10 cellular contexts compared by ENCODE assay signal in the genomic region with DNA sequence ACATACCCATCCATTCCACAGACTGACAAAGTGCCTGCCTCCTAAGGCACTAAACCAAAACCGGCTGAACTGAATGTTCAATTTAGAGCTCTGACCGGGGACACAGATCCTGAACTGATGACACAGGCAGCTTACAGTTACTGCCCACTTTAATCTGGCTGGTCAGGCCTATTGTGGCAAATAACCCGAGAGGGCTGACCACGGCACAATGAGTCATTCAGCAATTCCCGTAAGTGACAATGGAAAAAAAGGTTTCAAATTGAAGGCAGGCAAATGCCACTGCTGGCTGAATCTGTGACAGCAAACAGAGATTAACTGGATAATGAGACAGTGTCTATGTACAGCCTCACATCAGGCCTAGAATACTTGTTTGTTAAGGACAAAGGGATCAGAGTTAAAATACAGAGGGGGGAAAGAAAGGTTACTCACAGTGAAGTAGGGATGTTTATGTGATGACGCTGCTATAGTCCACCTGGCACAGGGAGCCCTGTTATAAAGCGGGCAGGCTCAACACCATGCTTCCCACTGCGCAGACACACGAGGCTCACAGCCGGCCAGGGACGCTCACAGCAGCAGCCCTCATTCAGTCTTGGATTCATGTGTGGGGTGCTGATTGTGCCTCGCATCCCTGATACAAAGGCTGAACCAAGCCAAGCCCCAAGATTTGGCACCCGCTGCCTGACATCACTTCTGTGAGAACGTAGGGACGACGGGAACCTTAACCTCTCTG. TPM values are rescaled to one million over a fixed set of nuclear protein-coding genes. Genes with fewer than 3 reads are reported as not detected.
DNase-seq lines count a peak whose midpoint lies in the region; ATAC-seq, FAIRE-seq and TF ChIP-seq lines count a peak whose summit lies in the region.
"Had no signal": no experiment of that assay in that cellular context is flagged by ENCODE, and none has a peak within 500 bp of the region (broad histone marks: within the 10 kb centered on the region; RNA-seq: fewer than 3 reads in every experiment).

No MANE protein-coding gene starts in this region.

- TF ChIP-seq POLR2A in endothelial cell of umbilical vein (IDR thresholded peaks at IDR 0.05; ENCODE audit: low read depth, low read length) (no peak), thyroid gland (IDR thresholded peaks at IDR 0.05) (no peak)

- peak; percentile 98 for FAIRE-seq in endothelial cell of umbilical vein (lab: Jason Lieb, UNC)

- no peaks in the 10 kb centered on the region for H3K79me2 ChIP-seq in PC-3 (ENCODE audit: low read length)
- H3K79me2 ChIP-seq in endothelial cell of umbilical vein (ENCODE audit: control insufficient read depth, insufficient read depth, low read length), result no peaks in the 10 kb centered on the region
- H3K79me2 ChIP-seq in osteoblast (ENCODE audit: insufficient read depth, low read length), result no peaks in the 10 kb centered on the region

- peaks cover 8% of the 10 kb centered on the region; the same call in 1 of the 2 replicates for H3K36me3 ChIP-seq in PC-3 (ENCODE audit: low read depth, low read length)
- no peaks in the 10 kb centered on the region for H3K36me3 ChIP-seq in endothelial cell of umbilical vein (ENCODE audit: control insufficient read depth in 2 of 2, extremely low read depth in 1 of 2, insufficient read depth in 2 of 2, low read length in 2 of 2)
- no peaks in the 10 kb centered on the region for H3K36me3 ChIP-seq in osteoblast (ENCODE audit: insufficient read depth, low read length)
- H3K36me3 ChIP-seq in thyroid gland, result no peaks in the 10 kb centered on the region

- no peaks in the 10 kb centered on the region for H4K20me1 ChIP-seq in PC-3 (ENCODE audit: low read length)
- H4K20me1 ChIP-seq in endothelial cell of umbilical vein (replicated peaks; ENCODE audit: control insufficient read depth, extremely low read depth, insufficient read depth, low read length), result no peaks in the 10 kb centered on the region
- H4K20me1 ChIP-seq in osteoblast (ENCODE audit: insufficient read depth, low read length), result no peaks in the 10 kb centered on the region

- ATAC-seq in PC-3 (peak; percentile 90), GM21515 (IDR thresholded peaks at IDR 0.05; ENCODE audit: unreplicated experiment) (no peak), GM18907 (IDR thresholded peaks at IDR 0.05; ENCODE audit: unreplicated experiment) (no peak)
- ATAC-seq: Right ventricle myocardium inferior had no signal

- no peaks in the 10 kb centered on the region for H3K9me3 ChIP-seq in PC-3 (ENCODE audit: low read length)
- no peaks in the 10 kb centered on the region for H3K9me3 ChIP-seq in endothelial cell of umbilical vein (replicated peaks; ENCODE audit: control insufficient read depth, insufficient read depth, low read length)
- no peaks in the 10 kb centered on the region for H3K9me3 ChIP-seq in osteoblast (ENCODE audit: low read depth, low read length)
- no peaks in the 10 kb centered on the region for H3K9me3 ChIP-seq in thyroid gland

- H3K4me2 ChIP-seq in PC-3 (ENCODE audit: low read length), result peak overlapping the region; percentile 46
- H3K4me2 ChIP-seq in endothelial cell of umbilical vein (ENCODE audit: insufficient read depth, low read length), result no peak overlapping the region
- peak overlapping the region; percentile 53 for H3K4me2 ChIP-seq in osteoblast (ENCODE audit: insufficient read depth, low read length)

- H2AFZ ChIP-seq in PC-3 (ENCODE audit: low read length), result peak overlapping the region; percentile 16; the same call in 1 of the 2 replicates
- peak overlapping the region; percentile 23 for H2AFZ ChIP-seq in endothelial cell of umbilical vein (ENCODE audit: low read depth, low read length)
- H2AFZ ChIP-seq in osteoblast (ENCODE audit: low read length), result peak overlapping the region; percentile 73

- H3K4me3 ChIP-seq in PC-3 (ENCODE audit: low read length) (no peak overlapping the region), endothelial cell of umbilical vein (replicated peaks in 1 of 3; ENCODE audit: insufficient read depth in 1 of 3, low read depth in 1 of 3, low read length in 3 of 3) (no peak overlapping the region), osteoblast (ENCODE audit: insufficient read depth, low read length) (no peak overlapping the region), thyroid gland (replicated peaks in 1 of 3) (no peak overlapping the region)

- CTCF ChIA-PET in PC-3 (lab: Charles Lee) (interaction anchor here (0.7 kb wide), 1 partner anchor 114 kb away, joined by 3 read pairs; no protein-coding TSS in a partner anchor), endothelial cell of umbilical vein (lab: Charles Lee) (interaction anchor here (0.6 to 23.4 kb wide), 4 partner anchors 9 to 405 kb away, joined by 3 to 397 read pairs (median 4); no protein-coding TSS in a partner anchor)

- DNase-seq in EH (ENCODE audit: low read depth) (peak; percentile 86), PC-3 (peak; percentile 77), endothelial cell of umbilical vein (ENCODE audit: low read depth, low spot score) (peak; percentile 61), osteoblast (ENCODE audit: insufficient read length, low spot score, missing footprints) (peak; percentile 93), thyroid gland (no peak)
- no peak for DNase-seq in activated naive CD4-positive, alpha-beta T cell treated with Interleukin-2 at 50 U/mL for 16 hours
- DNase-seq: stimulated activated naive CD4-positive, alpha-beta T cell treated with Interleukin-2 at 50 U/mL for 16 hours had no signal

- intact Hi-C loops in PC-3 (cut with micrococcal nuclease), result loop anchor here (2.0 kb wide), 1 partner anchor 16 kb away; no protein-coding TSS in a partner anchor
- intact Hi-C loops in endothelial cell of umbilical vein (cut with micrococcal nuclease), result no loop called here
- intact Hi-C loops in thyroid gland (cut with DNase I), result no loop called here

- TF ChIP-seq CTCF in PC-3 (conservative IDR thresholded peaks at IDR 0.05; ENCODE audit: low read depth, low read length) (no peak), endothelial cell of umbilical vein (IDR thresholded peaks at IDR 0.05; ENCODE audit: extremely low read depth in 1 of 2, insufficient read depth in 1 of 2, low read depth in 1 of 2, low read length in 2 of 2) (no peak), osteoblast (IDR thresholded peaks at IDR 0.05; ENCODE audit: extremely low read depth, low read depth, low read length) (no peak), thyroid gland (IDR thresholded peaks at IDR 0.05) (no peak)

- dilution Hi-C loops in endothelial cell of umbilical vein (cut with MboI; ENCODE audit: extremely low pct_ligation_motif_present, low sequenced_read_pairs), result loop anchor here (25.0 kb wide), 1 partner anchor 138 kb away; no protein-coding TSS in a partner anchor

- POLR2A ChIA-PET in PC-3 (lab: Charles Lee; ENCODE audit: unreplicated experiment), result no interaction called here
- POLR2A ChIA-PET in endothelial cell of umbilical vein (lab: Charles Lee), result no interaction called here

- WGBS in thyroid gland, 2 donors, result 93 to 94% methylated on average over 13 to 16 of the region's 16 CpGs

- BruUV-seq in PC-3 (replicated peaks; lab: Mats Ljungman, UMichigan) (no TSS peak), endothelial cell of umbilical vein (replicated peaks; lab: Mats Ljungman, UMichigan) (no TSS peak)

- H3K9me1 ChIP-seq in endothelial cell of umbilical vein (replicated peaks; ENCODE audit: control insufficient read depth, extremely low read depth, insufficient read depth, low read length), result no peaks in the 10 kb centered on the region

- peak overlapping the region; percentile 5 for H3K27ac ChIP-seq in PC-3 (ENCODE audit: low read length)
- peak overlapping the region; percentile 28 for H3K27ac ChIP-seq in endothelial cell of umbilical vein (ENCODE audit: insufficient read depth, low read depth, low read length)
- H3K27ac ChIP-seq in osteoblast (ENCODE audit: low read depth, low read length), result peak overlapping the region; percentile 53
- no peak overlapping the region for H3K27ac ChIP-seq in thyroid gland

- H3K4me1 ChIP-seq in PC-3 (ENCODE audit: insufficient read depth, low read length) (peaks cover 12% of the 10 kb centered on the region), endothelial cell of umbilical vein (ENCODE audit: control insufficient read depth, extremely low read depth, insufficient read depth, low read length) (peaks cover 9% of the 10 kb centered on the region), osteoblast (ENCODE audit: insufficient read depth, low read length) (peaks cover 17% of the 10 kb centered on the region), thyroid gland (no peaks in the 10 kb centered on the region)

- H3F3A ChIP-seq in PC-3 (ENCODE audit: low read length, unreplicated experiment), result no peaks in the 10 kb centered on the region

- H3K9me2 ChIP-seq in PC-3 (replicated peaks; ENCODE audit: low read length), result no peaks in the 10 kb centered on the region

- H3K27me3 ChIP-seq in PC-3 (ENCODE audit: low read length) (no peaks in the 10 kb centered on the region), endothelial cell of umbilical vein (ENCODE audit: control insufficient read depth in 2 of 2, insufficient read depth in 2 of 2, low read length in 2 of 2) (no peaks in the 10 kb centered on the region), osteoblast (ENCODE audit: insufficient read depth, low read length) (no peaks in the 10 kb centered on the region), thyroid gland (no peaks in the 10 kb centered on the region)

- H3K9ac ChIP-seq in PC-3 (ENCODE audit: low read length), result no peak overlapping the region
- H3K9ac ChIP-seq in endothelial cell of umbilical vein (replicated peaks; ENCODE audit: extremely low read depth, insufficient read depth, low read length), result no peak overlapping the region

RNA-seq across cellular contexts. Expression of gene RTN4IP1, which starts 54.4 kb away (rescaled TPM):
- 7.3 and 8.6 TPM in 2 replicates for total RNA-seq in PC-3 (2014; rRNA removed)
- 5.4 and 5.5 TPM in 2 replicates for total RNA-seq in endothelial cell of umbilical vein
- polyA plus RNA-seq in endothelial cell of umbilical vein, result 2.2 and 3.9 TPM in 2 replicates
- 4.3 and 4.9 TPM in 2 replicates for polyA plus RNA-seq in endothelial cell of umbilical vein (2011; cell fraction: cytosol; rRNA removed)
- polyA plus RNA-seq in endothelial cell of umbilical vein (2011; cell fraction: nucleus; rRNA removed), result 3.2 and 4.4 TPM in 2 replicates
- polyA plus RNA-seq in endothelial cell of umbilical vein (2012), result 6.1 and 9.1 TPM in 2 replicates
- polyA minus RNA-seq in endothelial cell of umbilical vein, result 2.9 and 4.0 TPM in 2 replicates
- 9.0 TPM for polyA minus RNA-seq in endothelial cell of umbilical vein (2011; cell fraction: cytosol; rRNA and poly(A)+ RNA removed)
- polyA minus RNA-seq in endothelial cell of umbilical vein (2011; cell fraction: nucleus; rRNA and poly(A)+ RNA removed), result 2.8 and 5.0 TPM in 2 replicates
- 4.4 and 5.1 TPM in 2 replicates for total RNA-seq in osteoblast
- 10 to 100 TPM in 1 of 4 donors, 1 to 10 TPM in 3; 3.6 to 10.9 (median 8.6) TPM for total RNA-seq in thyroid gland

RNA-seq across cellular contexts. Expression of gene QRSL1, which starts 54.5 kb away (rescaled TPM):
- total RNA-seq in PC-3 (2014; rRNA removed), result 10.0 and 10.6 TPM in 2 replicates
- 11.3 and 12.4 TPM in 2 replicates for total RNA-seq in endothelial cell of umbilical vein
- polyA plus RNA-seq in endothelial cell of umbilical vein, result 3.7 and 4.3 TPM in 2 replicates
- 7.0 and 7.1 TPM in 2 replicates for polyA plus RNA-seq in endothelial cell of umbilical vein (2011; cell fraction: cytosol; rRNA removed)
- polyA plus RNA-seq in endothelial cell of umbilical vein (2011; cell fraction: nucleus; rRNA removed), result 10.9 and 11.5 TPM in 2 replicates
- polyA plus RNA-seq in endothelial cell of umbilical vein (2012), result 6.2 and 9.6 TPM in 2 replicates
- 7.6 and 9.0 TPM in 2 replicates for polyA minus RNA-seq in endothelial cell of umbilical vein
- 7.8 TPM for polyA minus RNA-seq in endothelial cell of umbilical vein (2011; cell fraction: cytosol; rRNA and poly(A)+ RNA removed)
- polyA minus RNA-seq in endothelial cell of umbilical vein (2011; cell fraction: nucleus; rRNA and poly(A)+ RNA removed), result 12.2 and 15.1 TPM in 2 replicates
- total RNA-seq in osteoblast, result 12.7 and 13.8 TPM in 2 replicates
- 10 to 100 TPM; 11.4 to 16.4 (median 15.9) TPM for total RNA-seq in thyroid gland

Comparison
In these comparisons a context has a peak if more than half of its experiments do, and no peak if none do; other contexts are left out.
1. DNase-seq: peak in EH (single experiment), PC-3 (single experiment), endothelial cell of umbilical vein (single experiment) and osteoblast (single experiment); none in thyroid gland (0 of 2) and activated naive CD4-positive, alpha-beta T cell treated with Interleukin-2 at 50 U/mL for 16 hours (single experiment).
2. H2AFZ ChIP-seq: peak in every context shown above with its lines; median percentile 73 in osteoblast; 23 in endothelial cell of umbilical vein; 16 in PC-3.
3. H3K27ac ChIP-seq: peak in PC-3 (single experiment), endothelial cell of umbilical vein (single experiment) and osteoblast (single experiment); none in thyroid gland (0 of 3).